In the genomic region with DNA sequence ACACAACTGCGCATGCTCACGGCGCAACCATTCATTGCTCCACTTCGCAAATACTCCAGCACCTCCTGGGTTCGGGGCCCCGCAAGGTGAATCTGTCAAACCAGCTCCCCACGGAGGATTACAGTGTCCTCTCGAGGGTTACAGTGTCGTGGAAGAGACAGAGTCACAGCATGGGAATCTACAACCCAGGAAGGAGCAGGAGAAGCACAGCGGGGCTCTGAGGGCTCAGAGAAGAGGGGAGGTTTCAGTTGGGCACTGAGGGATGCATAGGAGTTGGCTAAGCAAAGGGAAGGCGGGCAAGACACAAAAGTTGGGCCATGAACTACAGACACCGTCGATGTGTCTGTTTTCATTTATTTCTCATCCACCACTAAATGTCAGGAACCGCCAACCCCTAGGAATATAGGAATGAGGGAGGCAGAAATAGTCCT, we compare ENCODE assay signal across 6 cellular contexts. TPM values are rescaled to one million over a fixed set of nuclear protein-coding genes. Genes with fewer than 3 reads are reported as not detected.
DNase-seq lines count a peak whose midpoint lies in the region; ATAC-seq and TF ChIP-seq lines count a peak whose summit lies in the region.

No MANE protein-coding gene starts in this region.

- no peaks in the 10 kb centered on the region for H3K9me3 ChIP-seq in lung (ENCODE audit: control insufficient read depth in 2 of 2, insufficient read depth in 1 of 2, low read length in 1 of 2)

- H3K27me3 ChIP-seq in lung (ENCODE audit: control insufficient read depth, insufficient read depth) = no peaks in the 10 kb centered on the region

- peaks cover 0 to 5% of the 10 kb centered on the region in 2 donors for H3K36me3 ChIP-seq in lung (ENCODE audit: control insufficient read depth in 2 of 2, insufficient read depth in 2 of 2, low read length in 2 of 2)

- CTCF ChIA-PET in HEK293T (lab: Yijun Ruan, JAX) = no interaction called here
- CTCF ChIA-PET in activated CD4-positive, alpha-beta memory T cell treated with anti-CD3 and anti-CD28 coated beads for 36 hours (lab: Charles Lee) = interaction anchor here (0.8 kb wide), 1 partner anchor 31 kb away, joined by 3 read pairs; a partner anchor contains a TSS

- POLR2A ChIA-PET in HEK293T (lab: Yijun Ruan, JAX) = interaction anchor here (0.8 to 3.2 kb wide), 9 partner anchors 9 to 65 kb away, joined by 3 to 20 read pairs (median 4); a partner anchor contains a TSS
- POLR2A ChIA-PET in activated CD4-positive, alpha-beta memory T cell treated with anti-CD3 and anti-CD28 coated beads for 36 hours (lab: Charles Lee) = interaction anchor here (1.0 to 1.5 kb wide), 4 partner anchors 17 to 87 kb away, joined by 3 to 6 read pairs (median 3); a partner anchor contains a TSS

- ATAC-seq in lung (ENCODE audit: insufficient read depth, low FRiP score) (no peak), GM21515 (IDR thresholded peaks at IDR 0.05; ENCODE audit: unreplicated experiment) (no peak)

- no peak for DNase-seq in HEK293T (ENCODE audit: extremely low spot score)
- no peak for DNase-seq in activated CD4-positive, alpha-beta memory T cell treated with anti-CD3 and anti-CD28 coated beads for 36 hours
- DNase-seq in lung (ENCODE audit: low spot score) = no peak
- no peak for DNase-seq in dermis blood vessel endothelial cell
- DNase-seq in GM19240 (ENCODE audit: insufficient read length, low spot score) = no peak

- peak overlapping the region; percentile 90 for H3K4me3 ChIP-seq in lung

- TF ChIP-seq CTCF in lung (IDR thresholded peaks at IDR 0.05; ENCODE audit: control extremely low read depth, extremely low read depth) = no peak

- intact Hi-C loops in activated CD4-positive, alpha-beta memory T cell treated with anti-CD3 and anti-CD28 coated beads for 36 hours (cut with micrococcal nuclease) = loop anchor here (1.0 to 2.0 kb wide), 4 partner anchors 21 to 67 kb away; a partner anchor contains a TSS

- peaks cover 24% of the 10 kb centered on the region for H3K4me1 Mint-ChIP-seq in activated CD4-positive, alpha-beta memory T cell treated with anti-CD3 and anti-CD28 coated beads for 36 hours (ENCODE audit: low read depth)

- peaks cover 17% of the 10 kb centered on the region for H3K36me3 Mint-ChIP-seq in activated CD4-positive, alpha-beta memory T cell treated with anti-CD3 and anti-CD28 coated beads for 36 hours

- H3K27ac Mint-ChIP-seq in activated CD4-positive, alpha-beta memory T cell treated with anti-CD3 and anti-CD28 coated beads for 36 hours = peak overlapping the region; percentile 93

- WGBS in lung, 2 donors = 26 to 27% methylated on average over 14 of the region's 14 CpGs

- H3K4me3 Mint-ChIP-seq in activated CD4-positive, alpha-beta memory T cell treated with anti-CD3 and anti-CD28 coated beads for 36 hours = peak overlapping the region; percentile 94

- H3K4me1 ChIP-seq in lung (ENCODE audit: control insufficient read depth in 2 of 2, insufficient read depth in 2 of 2, low read length in 2 of 2) = peaks cover 5 to 6% of the 10 kb centered on the region in 2 donors

- no peaks in the 10 kb centered on the region for H3K9me3 Mint-ChIP-seq in activated CD4-positive, alpha-beta memory T cell treated with anti-CD3 and anti-CD28 coated beads for 36 hours

- no peaks in the 10 kb centered on the region for H3K27me3 Mint-ChIP-seq in activated CD4-positive, alpha-beta memory T cell treated with anti-CD3 and anti-CD28 coated beads for 36 hours

- peak overlapping the region; percentile 91 to 96 for H3K27ac ChIP-seq in lung (ENCODE audit: low read depth in 1 of 2, low read length in 1 of 2)

TF ChIP-seq in HEK293T, 16 proteins besides CTCF, POLR2A, EP300 and RAD21:
- TF ChIP-seq L3MBTL2 (conservative IDR thresholded peaks at IDR 0.05) (0 out of 2 replicates have a peak, but pooled peaks have one; percentile 15), BHLHE40 (IDR thresholded peaks at IDR 0.05; ENCODE audit: borderline replicate concordance) (no peak)

RNA-seq across cellular contexts. Expression of a gene that starts 1.0 kb away (rescaled TPM):
- 10 to 100 TPM; 67.0 to 70.9 TPM for total RNA-seq in activated CD4-positive, alpha-beta memory T cell treated with anti-CD3 and anti-CD28 coated beads for 36 hours
- 10 to 100 TPM; 45.4 to 53.5 TPM for total RNA-seq in lung
- polyA plus RNA-seq in lung = 10 to 100 TPM; 47.1 to 49.4 TPM
- 41.4 and 74.5 TPM in 2 replicates for total RNA-seq in dermis blood vessel endothelial cell

RNA-seq across cellular contexts. Expression of a gene that starts 18.3 kb away (rescaled TPM):
- 1 to 10 TPM; 1.6 to 2.0 TPM for total RNA-seq in activated CD4-positive, alpha-beta memory T cell treated with anti-CD3 and anti-CD28 coated beads for 36 hours
- 1 to 10 TPM; 1.5 TPM for total RNA-seq in lung
- polyA plus RNA-seq in lung = under 1 TPM; 0.50 to 0.79 TPM
- total RNA-seq in dermis blood vessel endothelial cell = 0.85 and 1.1 TPM in 2 replicates

RNA-seq across cellular contexts. Expression of a gene that starts 21.4 kb away (rescaled TPM):
- total RNA-seq in activated CD4-positive, alpha-beta memory T cell treated with anti-CD3 and anti-CD28 coated beads for 36 hours = 10 to 100 TPM; 57.6 to 58.5 TPM
- 10 to 100 TPM; 26.8 to 84.2 TPM for total RNA-seq in lung
- polyA plus RNA-seq in lung = 10 to 100 TPM; 49.6 to 57.1 TPM
- 24.4 and 59.2 TPM in 2 replicates for total RNA-seq in dermis blood vessel endothelial cell

RNA-seq across cellular contexts. Expression of a gene that starts 30.6 kb away (rescaled TPM):
- total RNA-seq in activated CD4-positive, alpha-beta memory T cell treated with anti-CD3 and anti-CD28 coated beads for 36 hours = 100 to 1,000 TPM; 296 to 305 TPM
- total RNA-seq in lung (100 to 1,000 TPM; 157 to 204 TPM), dermis blood vessel endothelial cell (78.3 and 238 TPM in 2 replicates)
- polyA plus RNA-seq in lung = 100 to 1,000 TPM; 116 to 126 TPM

RNA-seq across cellular contexts. Expression of a gene that starts 32.7 kb away (rescaled TPM):
- total RNA-seq in activated CD4-positive, alpha-beta memory T cell treated with anti-CD3 and anti-CD28 coated beads for 36 hours = 100 to 1,000 TPM; 171 to 177 TPM
- total RNA-seq in lung (10 to 100 TPM; 21.3 to 80.7 TPM), dermis blood vessel endothelial cell (74.1 and 79.5 TPM in 2 replicates)
- polyA plus RNA-seq in lung = 10 to 100 TPM; 57.8 to 89.7 TPM
